8 cellular contexts compared by ENCODE assay signal in the genomic region with DNA sequence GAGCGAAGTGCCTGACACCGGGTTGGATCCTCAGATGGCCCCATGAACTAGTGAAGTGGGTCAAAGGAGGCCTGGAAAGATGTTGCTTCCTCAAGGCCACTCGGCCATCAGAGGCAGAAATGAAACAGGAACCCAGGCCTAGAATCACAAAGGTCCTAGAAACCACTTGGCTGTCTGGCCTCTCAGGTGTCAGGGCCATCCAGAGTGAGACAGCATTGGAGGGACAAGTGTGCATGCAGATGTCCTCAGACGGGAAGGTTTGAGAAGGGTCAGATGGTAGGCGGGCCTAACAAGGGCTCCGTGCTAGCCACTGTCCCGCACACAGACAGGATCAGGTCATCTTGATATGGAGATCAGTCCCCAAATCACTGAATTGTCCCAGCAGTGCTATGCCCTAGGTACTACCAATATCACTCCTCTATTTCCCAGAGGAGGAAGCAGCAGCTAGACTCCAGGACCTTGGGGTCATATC. TPM values are rescaled to one million over a fixed set of nuclear protein-coding genes. Genes with fewer than 3 reads are reported as not detected.
A peak's percentile ranks its signal among the peaks of the same experiment; 100 is the strongest.
DNase-seq lines count a peak whose midpoint lies in the region; ATAC-seq, FAIRE-seq and TF ChIP-seq lines count a peak whose summit lies in the region.

No MANE protein-coding gene starts in this region.

- peak overlapping the region; percentile 91 to 97 for H3K4ac ChIP-seq in mesenchymal stem cell (ENCODE audit: low read depth in 1 of 2, low read length in 2 of 2)

- peaks cover 17% of the 10 kb centered on the region for H3K36me3 Mint-ChIP-seq in astrocyte (ENCODE audit: low read depth, unreplicated experiment)

- DNase-seq in heart left ventricle: peak in 1 of 5 donors; percentile 48
- no peak for DNase-seq in left cardiac atrium
- no peak for DNase-seq in astrocyte (ENCODE audit: low read depth)
- no peak for DNase-seq in mesenchymal stem cell
- DNase-seq in mucosa of gallbladder (ENCODE audit: low spot score): no peak
- no peak for DNase-seq in MM.1S

- H3K14ac ChIP-seq in mesenchymal stem cell (ENCODE audit: low read length in 2 of 2): peak overlapping the region in 1 of 2 experiments; percentile 82

- TF ChIP-seq CTCF in heart left ventricle (IDR thresholded peaks at IDR 0.05) (no peak), astrocyte (IDR thresholded peaks at IDR 0.05; ENCODE audit: insufficient read depth, low read depth, low read length) (no peak), MM.1S (IDR thresholded peaks at IDR 0.05; ENCODE audit: low read length) (no peak)

- peak overlapping the region; percentile 30 for H3K4me3 Mint-ChIP-seq in astrocyte (ENCODE audit: unreplicated experiment)

- H3K27ac ChIP-seq in heart left ventricle: peak overlapping the region; percentile 76 to 95 (median 89)
- peak overlapping the region; percentile 100 for H3K27ac ChIP-seq in astrocyte (ENCODE audit: low read depth, low read length)
- H3K27ac ChIP-seq in mesenchymal stem cell (ENCODE audit: low read length, poor library complexity, severe bottlenecking): peak overlapping the region; percentile 98
- H3K27ac ChIP-seq in urinary bladder (ENCODE audit: low read depth): peak overlapping the region; percentile 89
- H3K27ac ChIP-seq in MM.1S (ENCODE audit: low read length): no peak overlapping the region

- no peak for FAIRE-seq in astrocyte (lab: Jason Lieb, UNC)

- H2AFZ ChIP-seq in astrocyte (ENCODE audit: low read depth, low read length) (no peak overlapping the region), mesenchymal stem cell (ENCODE audit: low read depth, low read length) (no peak overlapping the region), MM.1S (ENCODE audit: low read length) (no peak overlapping the region)

- H3F3A ChIP-seq in MM.1S (ENCODE audit: insufficient read depth, low read length): peaks cover 28% of the 10 kb centered on the region

- TF ChIP-seq POLR2A in heart left ventricle (IDR thresholded peaks at IDR 0.05): no peak

- peaks cover 65% of the 10 kb centered on the region for H3K4me1 Mint-ChIP-seq in astrocyte (ENCODE audit: low read depth, unreplicated experiment)

- no peaks in the 10 kb centered on the region for H3K9me3 ChIP-seq in heart left ventricle
- no peaks in the 10 kb centered on the region for H3K9me3 ChIP-seq in astrocyte (ENCODE audit: insufficient read depth, low read depth, low read length)
- no peaks in the 10 kb centered on the region for H3K9me3 ChIP-seq in mesenchymal stem cell (ENCODE audit: control insufficient read depth, low read length)
- H3K9me3 ChIP-seq in MM.1S (replicated peaks; ENCODE audit: insufficient read depth, low read length): no peaks in the 10 kb centered on the region

- H4K8ac ChIP-seq in mesenchymal stem cell (ENCODE audit: low read length): peak overlapping the region; percentile 92

- H3K9me2 ChIP-seq in MM.1S (replicated peaks; ENCODE audit: insufficient read depth, low read length): no peaks in the 10 kb centered on the region

- peak overlapping the region; percentile 53 for H2BK15ac ChIP-seq in mesenchymal stem cell (ENCODE audit: low read depth, poor library complexity, severe bottlenecking)

- H3K4me1 ChIP-seq in heart left ventricle (peaks cover 4 to 85% (median 79%) of the 10 kb centered on the region in 12 donors), astrocyte (ENCODE audit: insufficient read depth, low read length) (peaks cover 82% of the 10 kb centered on the region), mesenchymal stem cell (ENCODE audit: control insufficient read depth, insufficient read depth, low read depth, low read length) (peaks cover 77% of the 10 kb centered on the region), urinary bladder (ENCODE audit: insufficient read depth) (no peaks in the 10 kb centered on the region), MM.1S (ENCODE audit: low read length) (peaks cover 18% of the 10 kb centered on the region)

- H2BK120ac ChIP-seq in mesenchymal stem cell (ENCODE audit: low read depth, low read length): peak overlapping the region; percentile 75

- peak overlapping the region; percentile 96 to 97 for H3K18ac ChIP-seq in mesenchymal stem cell (ENCODE audit: low read depth in 1 of 2, low read length in 2 of 2)

- H3K79me2 ChIP-seq in astrocyte (ENCODE audit: insufficient read depth, low read length) (peaks cover 10% of the 10 kb centered on the region), MM.1S (ENCODE audit: low read length) (peaks cover 3% of the 10 kb centered on the region; the same call in 1 of the 2 replicates)

- peak overlapping the region; percentile 86 to 90 for H2BK12ac ChIP-seq in mesenchymal stem cell (ENCODE audit: low read length in 2 of 2)

- H3K27me3 ChIP-seq in heart left ventricle (no peaks in the 10 kb centered on the region), astrocyte (ENCODE audit: insufficient read depth, low read length) (no peaks in the 10 kb centered on the region), mesenchymal stem cell (ENCODE audit: control insufficient read depth in 1 of 2, insufficient read depth in 1 of 2, low read length in 2 of 2) (no peaks in the 10 kb centered on the region), MM.1S (replicated peaks; ENCODE audit: insufficient read depth, low read length) (no peaks in the 10 kb centered on the region)

- peaks cover 0 to 43% (median 24%) of the 10 kb centered on the region in 9 donors for H3K36me3 ChIP-seq in heart left ventricle
- peaks cover 12% of the 10 kb centered on the region for H3K36me3 ChIP-seq in astrocyte (ENCODE audit: insufficient read depth, low read length)
- H3K36me3 ChIP-seq in mesenchymal stem cell (ENCODE audit: control insufficient read depth in 1 of 2, insufficient read depth in 2 of 2, low read depth in 1 of 2, low read length in 2 of 2): peaks cover 38 to 45% of the 10 kb centered on the region in 2 experiments
- H3K36me3 ChIP-seq in urinary bladder (ENCODE audit: insufficient read depth): no peaks in the 10 kb centered on the region
- no peaks in the 10 kb centered on the region for H3K36me3 ChIP-seq in MM.1S (replicated peaks; ENCODE audit: insufficient read depth, low read length)

- H3K4me3 ChIP-seq in heart left ventricle (no peak overlapping the region), astrocyte (ENCODE audit: insufficient read depth, low read depth, low read length) (no peak overlapping the region), mesenchymal stem cell (ENCODE audit: insufficient read depth in 1 of 2, low read depth in 1 of 2, low read length in 2 of 2) (peak overlapping the region in 1 of 2 experiments; percentile 59), urinary bladder (ENCODE audit: low read depth, low read length) (no peak overlapping the region), MM.1S (ENCODE audit: low read length) (no peak overlapping the region)

- no peaks in the 10 kb centered on the region for H3K9me3 Mint-ChIP-seq in astrocyte (ENCODE audit: unreplicated experiment)

- H3K27ac Mint-ChIP-seq in astrocyte (ENCODE audit: unreplicated experiment): peak overlapping the region; percentile 90

- H3K27me3 Mint-ChIP-seq in astrocyte (ENCODE audit: low read depth, unreplicated experiment): no peaks in the 10 kb centered on the region

- H4K91ac ChIP-seq in mesenchymal stem cell (ENCODE audit: low read length): peak overlapping the region; percentile 99

- peak overlapping the region; percentile 95 for H3K9ac ChIP-seq in astrocyte (ENCODE audit: low read length)
- peak overlapping the region; percentile 82 for H3K9ac ChIP-seq in mesenchymal stem cell (ENCODE audit: low read length)
- no peak overlapping the region for H3K9ac ChIP-seq in MM.1S (ENCODE audit: low read length)

- no peaks in the 10 kb centered on the region for H3K79me1 ChIP-seq in mesenchymal stem cell (replicated peaks; ENCODE audit: low read length, poor library complexity, severe bottlenecking)

- H2BK5ac ChIP-seq in mesenchymal stem cell (ENCODE audit: low read depth, low read length, poor library complexity, severe bottlenecking): peak overlapping the region; percentile 79

- peak overlapping the region in 1 of 2 experiments; percentile 57 for H3K23ac ChIP-seq in mesenchymal stem cell (ENCODE audit: low read length in 2 of 2)

- peaks cover 23% of the 10 kb centered on the region for H4K20me1 ChIP-seq in astrocyte (ENCODE audit: insufficient read depth, low read length)
- H4K20me1 ChIP-seq in MM.1S (ENCODE audit: insufficient read depth, low read length): no peaks in the 10 kb centered on the region

- 62 to 78% (median 70%) methylated on average over 7 of the region's 7 CpGs for WGBS in heart left ventricle, 4 donors
- 21% methylated on average over 7 of the region's 7 CpGs for WGBS in mesenchymal stem cell
- 66% methylated on average over 7 of the region's 7 CpGs for WGBS in urinary bladder

- intact Hi-C loops in heart left ventricle (cut with DNase I) (loop anchor here in 6 of 10 donors (2.0 to 10.0 kb wide), 5 partner anchors 13 to 241 kb away; a partner anchor contains a TSS), left cardiac atrium (cut with DNase I) (loop anchor here in 1 of 2 donors (10.0 kb wide), 1 partner anchor 111 kb away; a partner anchor contains a TSS)

- no peak for ATAC-seq in heart left ventricle
- ATAC-seq in left cardiac atrium: no peak
- no peak for ATAC-seq in GM21360 (IDR thresholded peaks at IDR 0.05; ENCODE audit: unreplicated experiment)

- H3K4me2 ChIP-seq in astrocyte (ENCODE audit: low read length): peak overlapping the region; percentile 78
- no peak overlapping the region for H3K4me2 ChIP-seq in mesenchymal stem cell (ENCODE audit: low read length, poor library complexity, severe bottlenecking)
- H3K4me2 ChIP-seq in MM.1S (ENCODE audit: low read depth, low read length): no peak overlapping the region

- H2AK5ac ChIP-seq in mesenchymal stem cell (ENCODE audit: low read length, severe bottlenecking): peak overlapping the region; percentile 99

RNA-seq across cellular contexts. Expression of a gene that starts 14.3 kb away (rescaled TPM):
- total RNA-seq in heart left ventricle (10 to 100 TPM; 10.0 to 22.2 (median 14.2) TPM), left cardiac atrium (10 to 100 TPM; 18.0 to 18.6 TPM), astrocyte (15.2 and 18.1 TPM in 2 replicates), urinary bladder (7.2 TPM), mucosa of gallbladder (26.2 TPM)
- polyA plus RNA-seq in heart left ventricle (10 to 100 TPM; 12.8 to 16.0 TPM), urinary bladder (18.0 TPM)
- polyA plus RNA-seq in mesenchymal stem cell (2013, experiment 1 of 2): 15.9 TPM
- polyA plus RNA-seq in mesenchymal stem cell (2013, experiment 2 of 2): 16.0 TPM

RNA-seq across cellular contexts. Expression of a gene that starts 29.5 kb away (rescaled TPM):
- 10 to 100 TPM in 8 of 9 donors, 1 to 10 TPM in 1; 9.4 to 68.8 (median 13.9) TPM for total RNA-seq in heart left ventricle
- polyA plus RNA-seq in heart left ventricle: 10 to 100 TPM; 13.4 to 24.0 TPM
- 10 to 100 TPM; 29.3 to 31.5 TPM for total RNA-seq in left cardiac atrium
- total RNA-seq in astrocyte: 155 and 199 TPM in 2 replicates
- polyA plus RNA-seq in mesenchymal stem cell (2013, experiment 1 of 2): 208 TPM
- 203 TPM for polyA plus RNA-seq in mesenchymal stem cell (2013, experiment 2 of 2)
- 9.2 TPM for total RNA-seq in urinary bladder
- polyA plus RNA-seq in urinary bladder: 58.9 TPM
- 47.1 TPM for total RNA-seq in mucosa of gallbladder

RNA-seq across cellular contexts. Expression of a gene that starts 39.7 kb away (rescaled TPM):
- total RNA-seq in heart left ventricle (1 to 10 TPM; 2.0 to 5.1 (median 3.3) TPM), left cardiac atrium (1 to 10 TPM; 3.5 to 4.1 TPM), astrocyte (5.5 and 5.9 TPM in 2 replicates), urinary bladder (1.9 TPM), mucosa of gallbladder (12.8 TPM)
- polyA plus RNA-seq in heart left ventricle (10 to 100 TPM in 1 of 2 donors, 1 to 10 TPM in 1; 1.9 to 14.6 TPM), urinary bladder (10.0 TPM)
- 4.2 TPM for polyA plus RNA-seq in mesenchymal stem cell (2013, experiment 1 of 2)
- 4.5 TPM for polyA plus RNA-seq in mesenchymal stem cell (2013, experiment 2 of 2)

RNA-seq across cellular contexts. Expression of a gene that starts 52.1 kb away (rescaled TPM):
- total RNA-seq in heart left ventricle: 1 to 10 TPM; 1.0 to 5.4 (median 2.5) TPM
- polyA plus RNA-seq in heart left ventricle: 1 to 10 TPM; 2.5 to 6.7 TPM
- total RNA-seq in left cardiac atrium: 1 to 10 TPM; 6.3 to 6.8 TPM
- 7.4 and 8.9 TPM in 2 replicates for total RNA-seq in astrocyte
- polyA plus RNA-seq in mesenchymal stem cell (2013, experiment 1 of 2): 6.4 TPM
- polyA plus RNA-seq in mesenchymal stem cell (2013, experiment 2 of 2): 6.8 TPM
- 6.6 TPM for total RNA-seq in urinary bladder
- polyA plus RNA-seq in urinary bladder: 36.2 TPM
- total RNA-seq in mucosa of gallbladder: 8.6 TPM
